24 cellular contexts compared by ENCODE assay signal in the genomic region with DNA sequence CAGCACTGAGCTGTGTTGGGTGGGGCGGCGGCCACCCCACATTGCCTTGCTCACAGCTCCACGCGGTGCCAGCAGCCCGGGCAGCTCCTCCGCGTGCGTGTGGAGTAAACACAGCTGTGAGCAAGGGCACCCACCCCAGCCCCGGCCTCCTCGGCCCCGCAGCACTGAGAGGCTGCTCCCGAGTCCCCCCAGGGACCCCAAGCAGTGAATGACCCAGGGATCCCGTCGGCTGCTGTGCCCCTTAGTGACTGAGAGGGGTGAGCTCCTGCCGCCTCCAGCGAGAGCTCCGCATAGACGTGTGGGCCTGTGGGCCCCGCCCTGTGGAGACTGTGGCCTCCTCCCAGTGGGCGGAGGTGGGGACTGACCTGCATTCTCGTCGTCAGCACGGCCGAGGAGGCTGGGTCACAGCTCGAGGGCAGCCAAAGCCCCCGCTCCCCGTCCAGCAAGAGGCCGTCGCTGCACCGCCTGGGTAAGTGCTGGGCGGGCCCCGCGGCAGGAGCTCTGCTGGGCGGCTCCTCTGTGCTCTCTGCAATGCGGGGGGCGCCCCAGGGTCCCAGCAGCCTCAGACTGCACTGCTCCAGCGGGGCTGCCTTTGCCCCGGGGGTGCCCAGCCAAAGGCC. TPM values are rescaled to one million over a fixed set of nuclear protein-coding genes. Genes with fewer than 3 reads are reported as not detected.
DNase-seq lines count a peak whose midpoint lies in the region; ATAC-seq and TF ChIP-seq lines count a peak whose summit lies in the region.
"Had no signal": no experiment of that assay in that cellular context is flagged by ENCODE, and none has a peak within 500 bp of the region (broad histone marks: within the 10 kb centered on the region; RNA-seq: fewer than 3 reads in every experiment).

No MANE protein-coding gene starts in this region.

- H3K4me3 Mint-ChIP-seq in endodermal cell = no peak overlapping the region
- no peak overlapping the region for H3K4me3 Mint-ChIP-seq in neural progenitor cell
- no peak overlapping the region for H3K4me3 Mint-ChIP-seq in natural killer cell
- H3K4me3 Mint-ChIP-seq: CD8-positive, alpha-beta T cell had no signal

- H3K4me2 ChIP-seq in BLaER1 treated with 17β-estradiol and CSF1 and Interleukin-3, amounts not matched to agents 10 nM and 100 nM = peak overlapping the region in 8 of 11 experiments; percentile 3 to 41 (median 16); a peak in 7 of 22 replicates
- H3K4me2 ChIP-seq in neural progenitor cell = no peak overlapping the region
- H3K4me2 ChIP-seq: KMS-11 had no signal

- peaks cover 0 to 35% (median 20%) of the 10 kb centered on the region in 10 experiments; a peak in 14 of 20 replicates for H3K4me1 ChIP-seq in BLaER1 treated with 17β-estradiol and CSF1 and Interleukin-3, amounts not matched to agents 10 nM and 100 nM
- H3K4me1 ChIP-seq in endodermal cell (ENCODE audit: control insufficient read depth, insufficient read depth, low read length) = no peaks in the 10 kb centered on the region
- H3K4me1 ChIP-seq in neural progenitor cell = no peaks in the 10 kb centered on the region
- H3K4me1 ChIP-seq: Caco-2 had no signal

- no peak for TF ChIP-seq EP300 in Ishikawa (IDR thresholded peaks at IDR 0.05; ENCODE audit: borderline replicate concordance)

- DNase-seq in endodermal cell (peak; percentile 84), neural progenitor cell (ENCODE audit: low spot score) (peak; percentile 27), natural killer cell (no peak)
- DNase-seq in NK-92 treated with Interleukin-12 subunit alpha and Interleukin-12 subunit beta, amount 100 ng/mL, for 24 hours (lab: John Stamatoyannopoulos, UW) = no peak
- DNase-seq: AML-193, Caco-2, DMS79, EL, GF-D8, MM.1S, NCI-H2029 treated with DMSO at 0.1 percent for 48 hours, NCI-H446 treated with DMSO at 0.1 percent for 48 hours, NCI-H526, NCI-H82, SIG-M5 had no signal

- no peaks in the 10 kb centered on the region for H3K9me3 Mint-ChIP-seq in endodermal cell
- H3K9me3 Mint-ChIP-seq in neural progenitor cell = no peaks in the 10 kb centered on the region
- no peaks in the 10 kb centered on the region for H3K9me3 Mint-ChIP-seq in natural killer cell
- H3K9me3 Mint-ChIP-seq: CD8-positive, alpha-beta T cell had no signal

- H3K27me3 ChIP-seq in BLaER1 treated with 17β-estradiol and CSF1 and Interleukin-3, amounts not matched to agents 10 nM and 100 nM = no peaks in the 10 kb centered on the region
- H3K27me3 ChIP-seq in endodermal cell (ENCODE audit: control insufficient read depth, insufficient read depth, low read length, poor library complexity, severe bottlenecking) (no peaks in the 10 kb centered on the region), neural progenitor cell (no peaks in the 10 kb centered on the region)

- H3K79me2 ChIP-seq in neural progenitor cell (ENCODE audit: low read depth) = no peaks in the 10 kb centered on the region

- H3K36me3 Mint-ChIP-seq in endodermal cell (ENCODE audit: low read depth) = no peaks in the 10 kb centered on the region
- no peaks in the 10 kb centered on the region for H3K36me3 Mint-ChIP-seq in neural progenitor cell
- no peaks in the 10 kb centered on the region for H3K36me3 Mint-ChIP-seq in natural killer cell
- H3K36me3 Mint-ChIP-seq: CD8-positive, alpha-beta T cell had no signal

- no peak for TF ChIP-seq RAD21 in Ishikawa (IDR thresholded peaks at IDR 0.05; ENCODE audit: low read depth)

- H3K27ac ChIP-seq in BLaER1 treated with 17β-estradiol and CSF1 and Interleukin-3, amounts not matched to agents 10 nM and 100 nM = no peak overlapping the region
- H3K27ac ChIP-seq in endodermal cell (ENCODE audit: low read depth, low read length) (no peak overlapping the region), neural progenitor cell (no peak overlapping the region)
- H3K27ac ChIP-seq: C4-2B, KMS-11, RWPE1, SK-N-MC had no signal

- 76 to 83% methylated on average over 14 to 38 of the region's 38 CpGs for WGBS in endodermal cell (ENCODE audit: insufficient coverage in 1 of 2, insufficient read length in 1 of 2), 2 experiments

- H3K27me3 Mint-ChIP-seq in endodermal cell (ENCODE audit: insufficient read depth) (no peaks in the 10 kb centered on the region), neural progenitor cell (ENCODE audit: insufficient read depth, low read depth) (peaks cover 2% of the 10 kb centered on the region), natural killer cell (ENCODE audit: low read depth in 2 of 2) (peaks cover 0 to 1% of the 10 kb centered on the region in 2 donors)

- TF ChIP-seq CTCF in endodermal cell (conservative IDR thresholded peaks at IDR 0.05) (no peak), neural progenitor cell (IDR thresholded peaks at IDR 0.05) (no peak), natural killer cell (IDR thresholded peaks at IDR 0.05) (no peak)

- H3K9me3 ChIP-seq in BLaER1 treated with 17β-estradiol and CSF1 and Interleukin-3, amounts not matched to agents 10 nM and 100 nM (replicated peaks in 1 of 11) = no peaks in the 10 kb centered on the region
- H3K9me3 ChIP-seq in endodermal cell (ENCODE audit: control insufficient read depth, low read length) (no peaks in the 10 kb centered on the region), neural progenitor cell (ENCODE audit: low read depth) (no peaks in the 10 kb centered on the region)
- H3K9me3 ChIP-seq: Caco-2 had no signal

- no peaks in the 10 kb centered on the region for H3K36me3 ChIP-seq in BLaER1 treated with 17β-estradiol and CSF1 and Interleukin-3, amounts not matched to agents 10 nM and 100 nM
- H3K36me3 ChIP-seq in endodermal cell (ENCODE audit: control insufficient read depth, insufficient read depth, low read length) = no peaks in the 10 kb centered on the region
- H3K36me3 ChIP-seq in neural progenitor cell = no peaks in the 10 kb centered on the region

- no peak for ATAC-seq in HG02571 (IDR thresholded peaks at IDR 0.05; ENCODE audit: unreplicated experiment)
- ATAC-seq in natural killer cell = no peak
- ATAC-seq: CD8-positive, alpha-beta T cell had no signal

- intact Hi-C loops in natural killer cell (cut with micrococcal nuclease) = no loop called here

- peaks cover 0 to 17% (median 0%) of the 10 kb centered on the region in 11 experiments; a peak in 3 of 22 replicates for H4K20me1 ChIP-seq in BLaER1 treated with 17β-estradiol and CSF1 and Interleukin-3, amounts not matched to agents 10 nM and 100 nM
- no peaks in the 10 kb centered on the region for H4K20me1 ChIP-seq in neural progenitor cell (ENCODE audit: low read depth)

- no peak overlapping the region for H3K9ac ChIP-seq in BLaER1 treated with 17β-estradiol and CSF1 and Interleukin-3, amounts not matched to agents 10 nM and 100 nM
- H3K9ac ChIP-seq in endodermal cell (ENCODE audit: extremely low read depth, low read length, poor library complexity, severe bottlenecking) = no peak overlapping the region
- H3K9ac ChIP-seq in neural progenitor cell = no peak overlapping the region
- H3K9ac ChIP-seq: KMS-11 had no signal

- no peak overlapping the region for H3K4me3 ChIP-seq in BLaER1 treated with 17β-estradiol and CSF1 and Interleukin-3, amounts not matched to agents 10 nM and 100 nM
- H3K4me3 ChIP-seq in endodermal cell (ENCODE audit: low read length) (no peak overlapping the region), neural progenitor cell (no peak overlapping the region)
- H3K4me3 ChIP-seq: SK-N-MC had no signal

- H2AFZ ChIP-seq in neural progenitor cell (replicated peaks) = no peak overlapping the region

- no peaks in the 10 kb centered on the region for H3K4me1 Mint-ChIP-seq in endodermal cell
- H3K4me1 Mint-ChIP-seq in neural progenitor cell = peaks cover 5% of the 10 kb centered on the region
- H3K4me1 Mint-ChIP-seq in natural killer cell = no peaks in the 10 kb centered on the region

- no peaks in the 10 kb centered on the region for H3F3A ChIP-seq in neural progenitor cell (ENCODE audit: low read depth)

- H3K27ac Mint-ChIP-seq in endodermal cell = no peak overlapping the region
- H3K27ac Mint-ChIP-seq in neural progenitor cell = no peak overlapping the region
- H3K27ac Mint-ChIP-seq in natural killer cell = no peak overlapping the region
- H3K27ac Mint-ChIP-seq: CD8-positive, alpha-beta T cell had no signal

TF ChIP-seq in Ishikawa, 13 proteins besides CTCF, POLR2A, EP300 and RAD21:
- TF ChIP-seq TEAD4 (IDR thresholded peaks at IDR 0.05) (no peak), ZBTB7A (IDR thresholded peaks at IDR 0.05; ENCODE audit: low read depth) (peak; percentile 8; the same call in 1 of the 2 replicates)

RNA-seq across cellular contexts. Expression of a gene that starts 29.9 kb away (rescaled TPM):
- total RNA-seq in endodermal cell (1 to 10 TPM in 1 of 2 donors, not detected in 1; 1.5 TPM), neural progenitor cell (ENCODE audit: low replicate concordance) (not detected in 2 replicates), natural killer cell (under 1 TPM in 2 of 3 donors, not detected in 1; 0.31 to 0.33 TPM)
- 1.1 TPM for polyA plus RNA-seq in endodermal cell (2013, experiment 1 of 2)
- polyA plus RNA-seq in endodermal cell (2013, experiment 2 of 2) = 0.54 TPM
- total RNA-seq: Caco-2; CD8-positive, alpha-beta T cell had no signal
- polyA plus RNA-seq: AG04450 had no signal

RNA-seq across cellular contexts. Expression of a gene that starts 37.6 kb away (rescaled TPM):
- total RNA-seq in endodermal cell (10 to 100 TPM in 1 of 2 donors, 1 to 10 TPM in 1; 5.5 to 14.2 TPM), neural progenitor cell (ENCODE audit: low replicate concordance) (1.0 TPM in 1 of 2 replicates, not detected in the other), natural killer cell (1 to 10 TPM in 1 of 3 donors, under 1 TPM in 2; 0.48 to 4.1 (median 0.75) TPM)
- 1.7 TPM for polyA plus RNA-seq in endodermal cell (2013, experiment 1 of 2)
- polyA plus RNA-seq in endodermal cell (2013, experiment 2 of 2) = 0.99 TPM
- total RNA-seq: Caco-2; CD8-positive, alpha-beta T cell had no signal
- polyA plus RNA-seq: AG04450 had no signal

RNA-seq across cellular contexts. Expression of a gene that starts 40.1 kb away (rescaled TPM):
- total RNA-seq in endodermal cell = 1 to 10 TPM; 6.5 to 9.6 TPM
- 7.3 TPM for polyA plus RNA-seq in endodermal cell (2013, experiment 1 of 2)
- 4.6 TPM for polyA plus RNA-seq in endodermal cell (2013, experiment 2 of 2)
- 1.8 and 5.6 TPM in 2 replicates for total RNA-seq in neural progenitor cell (ENCODE audit: low replicate concordance)
- total RNA-seq in natural killer cell = 1 to 10 TPM in 2 of 3 donors, not detected in 1; 2.1 to 5.9 TPM
- total RNA-seq: CD8-positive, alpha-beta T cell had no signal

Comparison
In these comparisons a context has a peak if more than half of its experiments do, and no peak if none do; other contexts are left out.
1. DNase-seq: peak in endodermal cell (single experiment) and neural progenitor cell (single experiment); none in NK-92 treated with Interleukin-12 subunit alpha and Interleukin-12 subunit beta, amount 100 ng/mL, for 24 hours (single experiment) and natural killer cell (single experiment).